26 cellular contexts compared by ENCODE assay signal in genomic region chr9:615756-616155, GRCh38.
DNase-seq lines count a peak whose midpoint lies in the region; ATAC-seq and TF ChIP-seq lines count a peak whose summit lies in the region.
"Had no signal": no experiment of that assay in that cellular context is flagged by ENCODE, and none has a peak within 500 bp of the region (broad histone marks: within the 10 kb centered on the region; RNA-seq: fewer than 3 reads in every experiment).

No MANE protein-coding gene starts in this region.

- no peak overlapping the region for H3K9ac ChIP-seq in mesendoderm (ENCODE audit: low read length)

- H2BK120ac ChIP-seq in mesendoderm (ENCODE audit: low read depth, low read length): no peak overlapping the region

- H3K9me3 ChIP-seq in breast epithelium (no peaks in the 10 kb centered on the region), body of pancreas (no peaks in the 10 kb centered on the region), uterus (no peaks in the 10 kb centered on the region)
- H3K9me3 ChIP-seq: lower lobe of right lung, ovary had no signal

- no peaks in the 10 kb centered on the region for H3K27me3 ChIP-seq in breast epithelium
- no peaks in the 10 kb centered on the region for H3K27me3 ChIP-seq in body of pancreas
- H3K27me3 ChIP-seq in mesendoderm (ENCODE audit: insufficient read depth, low read length, poor library complexity): no peaks in the 10 kb centered on the region
- H3K27me3 ChIP-seq in uterus: no peaks in the 10 kb centered on the region
- H3K27me3 ChIP-seq: ovary had no signal

- no peak overlapping the region for H3K4me3 Mint-ChIP-seq in MCF 10A (ENCODE audit: unreplicated experiment)
- H3K4me3 Mint-ChIP-seq in effector memory CD8-positive, alpha-beta T cell: no peak overlapping the region
- H3K4me3 Mint-ChIP-seq: activated CD8-positive, alpha-beta T cell treated with anti-CD3 and anti-CD28 coated beads, Interleukin-2, amount 10 ng/mL, durations not matched to agents 7 days and 5 days; activated naive CD4-positive, alpha-beta T cell treated with anti-CD3 and anti-CD28 coated beads, Interleukin-2, amount 50 U/mL, for 24 hours; CD4-positive, CD25-positive, alpha-beta regulatory T cell; central memory CD8-positive, alpha-beta T cell; stimulated activated memory B cell treated with anti-CD40 and anti-IgM and Interleukin-4, amounts not matched to agents 10 μg/mL and 1 μg/mL and 100 μg/mL, for 72 hours had no signal

- POLR2A ChIA-PET in MCF 10A (lab: Yijun Ruan, JAX): interaction anchor here (1.0 to 2.2 kb wide), 9 partner anchors 58 to 144 kb away, joined by 3 to 8 read pairs (median 4); partner anchors contain the start of gene KANK1

- H3K36me3 ChIP-seq in breast epithelium (no peaks in the 10 kb centered on the region), body of pancreas (replicated peaks in 1 of 2; ENCODE audit: insufficient read depth in 1 of 2, low read depth in 2 of 2) (no peaks in the 10 kb centered on the region), mesendoderm (ENCODE audit: control insufficient read depth, insufficient read depth, low read length) (no peaks in the 10 kb centered on the region), uterus (no peaks in the 10 kb centered on the region)
- H3K36me3 ChIP-seq: lower lobe of right lung, ovary had no signal

- TF ChIP-seq POLR2A in breast epithelium (IDR thresholded peaks at IDR 0.05) (no peak), body of pancreas (IDR thresholded peaks at IDR 0.05) (no peak), uterus (IDR thresholded peaks at IDR 0.05) (no peak)

- no peaks in the 10 kb centered on the region for H3K79me1 ChIP-seq in mesendoderm (ENCODE audit: low read length)

- H3K18ac ChIP-seq in mesendoderm (ENCODE audit: low read length): no peak overlapping the region

- no peak overlapping the region for H3K23ac ChIP-seq in mesendoderm (ENCODE audit: low read length)

- no peak overlapping the region for H3K4me3 ChIP-seq in breast epithelium
- H3K4me3 ChIP-seq in body of pancreas: no peak overlapping the region
- H3K4me3 ChIP-seq in mesendoderm (ENCODE audit: low read length): no peak overlapping the region
- no peak overlapping the region for H3K4me3 ChIP-seq in uterus
- H3K4me3 ChIP-seq: lower lobe of right lung, ovary had no signal

- peak overlapping the region; percentile 79 for H3K27ac Mint-ChIP-seq in MCF 10A (ENCODE audit: low read depth, unreplicated experiment)
- H3K27ac Mint-ChIP-seq in effector memory CD8-positive, alpha-beta T cell: no peak overlapping the region
- H3K27ac Mint-ChIP-seq: activated CD8-positive, alpha-beta T cell treated with anti-CD3 and anti-CD28 coated beads, Interleukin-2, amount 10 ng/mL, durations not matched to agents 7 days and 5 days; activated naive CD4-positive, alpha-beta T cell treated with anti-CD3 and anti-CD28 coated beads, Interleukin-2, amount 50 U/mL, for 24 hours; activated T-helper 2 cell treated with anti-CD3 and anti-CD28 coated beads, Interferon-gamma antibody, Interleukin-2, Interleukin-4, amounts not matched to agents 10 μg/mL and 5 μg/mL and 100 μg/mL, durations not matched to agents 14 hours and 24 hours and 36 hours; CD4-positive, CD25-positive, alpha-beta regulatory T cell; stimulated activated memory B cell treated with anti-CD40 and anti-IgM and Interleukin-4, amounts not matched to agents 10 μg/mL and 1 μg/mL and 100 μg/mL, for 72 hours had no signal

- TF ChIP-seq CTCF in MCF 10A (IDR thresholded peaks at IDR 0.05; ENCODE audit: unreplicated experiment) (no peak), breast epithelium (IDR thresholded peaks at IDR 0.05) (no peak), body of pancreas (IDR thresholded peaks at IDR 0.05) (no peak), uterus (IDR thresholded peaks at IDR 0.05) (no peak)

- no peak overlapping the region for H3K4ac ChIP-seq in mesendoderm (ENCODE audit: low read depth, low read length)

- H3K9me3 Mint-ChIP-seq in MCF 10A (ENCODE audit: unreplicated experiment): no peaks in the 10 kb centered on the region
- no peaks in the 10 kb centered on the region for H3K9me3 Mint-ChIP-seq in effector memory CD8-positive, alpha-beta T cell
- H3K9me3 Mint-ChIP-seq: activated naive CD4-positive, alpha-beta T cell treated with anti-CD3 and anti-CD28 coated beads, Interleukin-2, amount 50 U/mL, for 24 hours; activated T-helper 2 cell treated with anti-CD3 and anti-CD28 coated beads, Interferon-gamma antibody, Interleukin-2, Interleukin-4, amounts not matched to agents 10 μg/mL and 5 μg/mL and 100 μg/mL, durations not matched to agents 14 hours and 24 hours and 36 hours; CD4-positive, CD25-positive, alpha-beta regulatory T cell; central memory CD8-positive, alpha-beta T cell; stimulated activated memory B cell treated with anti-CD40 and anti-IgM and Interleukin-4, amounts not matched to agents 10 μg/mL and 1 μg/mL and 100 μg/mL, for 72 hours had no signal

- H3K56ac ChIP-seq in mesendoderm (ENCODE audit: low read length): no peak overlapping the region

- WGBS in body of pancreas, 2 donors: 46 to 72% methylated on average over 3 of the region's 3 CpGs
- no CpG with 5 or more reads among the region's 3 CpGs for WGBS in mesendoderm (ENCODE audit: extremely low coverage, insufficient coverage, low lambda C conversion rate)

- no peaks in the 10 kb centered on the region for H3K79me2 ChIP-seq in mesendoderm (ENCODE audit: control insufficient read depth, insufficient read depth, low read length)

- no peak overlapping the region for H4K5ac ChIP-seq in mesendoderm (ENCODE audit: low read length)

- peaks cover 28% of the 10 kb centered on the region for H3K4me1 Mint-ChIP-seq in MCF 10A (ENCODE audit: insufficient read depth, unreplicated experiment)
- H3K4me1 Mint-ChIP-seq in effector memory CD8-positive, alpha-beta T cell (ENCODE audit: low read depth in 2 of 2): peaks cover 4 to 5% of the 10 kb centered on the region in 2 donors

- DNase-seq in MCF 10A (ENCODE audit: unreplicated experiment): no peak
- no peak for DNase-seq in breast epithelium (ENCODE audit: low spot score in 2 of 2)
- DNase-seq in body of pancreas: peak; percentile 44 to 77 (median 57)
- no peak for DNase-seq in mesendoderm
- no peak for DNase-seq in uterus
- no peak for DNase-seq in effector memory CD8-positive, alpha-beta T cell
- DNase-seq in SHP77 treated with DMSO at 0.1 percent for 48 hours (lab: John Stamatoyannopoulos, UW): no peak
- DNase-seq: activated CD8-positive, alpha-beta T cell treated with anti-CD3 and anti-CD28 coated beads, Interleukin-2, amount 10 ng/mL, durations not matched to agents 7 days and 5 days; amygdala; CD4-positive, CD25-positive, alpha-beta regulatory T cell; EL; glutamatergic neuron; GOT3; kidney; lower lobe of right lung; NCI-H1092 treated with DMSO at 0.1 percent for 48 hours; NCI-H2029 treated with DMSO at 0.1 percent for 48 hours; ovary; stimulated activated CD4-positive, alpha-beta T cell treated with anti-CD3 and anti-CD28 coated beads, Interleukin-4, amount 100 ng/mL, for 24 hours had no signal

- intact Hi-C loops in MCF 10A (cut with micrococcal nuclease) (loop anchor here (5.0 kb wide), 1 partner anchor 382 kb away; no protein-coding TSS in a partner anchor), breast epithelium (cut with DNase I; ENCODE audit: low total_unique reads) (loop anchor here (2.0 kb wide), 1 partner anchor 149 kb away; no protein-coding TSS in a partner anchor), body of pancreas (cut with DNase I) (no loop called here), uterus (cut with DNase I; ENCODE audit: low total_unique reads) (no loop called here)

- H3K27ac ChIP-seq in breast epithelium (peak overlapping the region in 1 of 2 donors; percentile 14), body of pancreas (peak overlapping the region in 1 of 4 donors; percentile 74), mesendoderm (ENCODE audit: low read depth, low read length) (no peak overlapping the region), uterus (peak overlapping the region; percentile 4 to 80)
- H3K27ac ChIP-seq: lower lobe of right lung, ovary had no signal

- H4K8ac ChIP-seq in mesendoderm (ENCODE audit: low read depth, low read length): no peak overlapping the region

- peaks cover 29% of the 10 kb centered on the region for H3K36me3 Mint-ChIP-seq in MCF 10A (ENCODE audit: insufficient read depth, unreplicated experiment)
- H3K36me3 Mint-ChIP-seq in effector memory CD8-positive, alpha-beta T cell (ENCODE audit: insufficient read depth): no peaks in the 10 kb centered on the region
- H3K36me3 Mint-ChIP-seq: activated naive CD4-positive, alpha-beta T cell treated with anti-CD3 and anti-CD28 coated beads, Interleukin-2, amount 50 U/mL, for 24 hours; CD4-positive, CD25-positive, alpha-beta regulatory T cell; stimulated activated memory B cell treated with anti-CD40 and anti-IgM and Interleukin-4, amounts not matched to agents 10 μg/mL and 1 μg/mL and 100 μg/mL, for 72 hours had no signal

- H2BK15ac ChIP-seq in mesendoderm (replicated peaks; ENCODE audit: low read depth): peak overlapping the region; percentile 12

- H3K27me3 Mint-ChIP-seq in MCF 10A (ENCODE audit: insufficient read depth, unreplicated experiment): no peaks in the 10 kb centered on the region
- H3K27me3 Mint-ChIP-seq in effector memory CD8-positive, alpha-beta T cell: peaks cover 0 to 10% of the 10 kb centered on the region in 2 donors
- H3K27me3 Mint-ChIP-seq: activated naive CD4-positive, alpha-beta T cell treated with anti-CD3 and anti-CD28 coated beads, Interleukin-2, amount 50 U/mL, for 24 hours; central memory CD8-positive, alpha-beta T cell; stimulated activated memory B cell treated with anti-CD40 and anti-IgM and Interleukin-4, amounts not matched to agents 10 μg/mL and 1 μg/mL and 100 μg/mL, for 72 hours had no signal

- no peak overlapping the region for H2BK5ac ChIP-seq in mesendoderm (ENCODE audit: low read length)

- BruUV-seq in MCF 10A (replicated peaks; lab: Mats Ljungman, UMichigan): no TSS peak

- ATAC-seq in body of pancreas (no peak), GM21526 (IDR thresholded peaks at IDR 0.05; ENCODE audit: low FRiP score, unreplicated experiment) (no peak)
- ATAC-seq in effector memory CD8-positive, alpha-beta T cell (replicated peaks): no peak
- ATAC-seq: activated CD8-positive, alpha-beta T cell treated with anti-CD3 and anti-CD28 coated beads, Interleukin-2, amount 10 ng/mL, durations not matched to agents 7 days and 5 days; lower lobe of right lung; sciatic nerve; SK-N-SH treated with all-trans-retinoic acid at 6 μM for 48 hours; stimulated activated memory B cell treated with anti-CD40 and anti-IgM and Interleukin-4, amounts not matched to agents 10 μg/mL and 1 μg/mL and 100 μg/mL, for 72 hours had no signal

- H3K4me2 ChIP-seq in mesendoderm (ENCODE audit: low read length): no peak overlapping the region

- H3K4me1 ChIP-seq in breast epithelium (no peaks in the 10 kb centered on the region), body of pancreas (peaks cover 30% of the 10 kb centered on the region), mesendoderm (ENCODE audit: control insufficient read depth, low read depth, low read length) (peaks cover 2% of the 10 kb centered on the region), uterus (peaks cover 0 to 3% of the 10 kb centered on the region in 2 donors)

- no peak overlapping the region for H2AK5ac ChIP-seq in mesendoderm (ENCODE audit: low read length)

- CTCF ChIA-PET in MCF 10A (lab: Yijun Ruan, JAX): interaction anchor here (0.6 to 1.4 kb wide), 6 partner anchors 32 to 388 kb away, joined by 3 to 12 read pairs (median 4); no protein-coding TSS in a partner anchor

Comparison
In these comparisons a context has a peak if more than half of its experiments do, and no peak if none do; other contexts are left out.
1. DNase-seq: peak in body of pancreas (4 of 4); none in MCF 10A (single experiment), breast epithelium (0 of 2), mesendoderm (single experiment), uterus (0 of 2), effector memory CD8-positive, alpha-beta T cell (0 of 3) and SHP77 treated with DMSO at 0.1 percent for 48 hours (single experiment).
2. intact Hi-C loops: an anchor here in MCF 10A (5.0 kb wide) and breast epithelium (2.0 kb wide); none called in body of pancreas and uterus.